16 cellular contexts compared by ENCODE assay signal in the genomic region with DNA sequence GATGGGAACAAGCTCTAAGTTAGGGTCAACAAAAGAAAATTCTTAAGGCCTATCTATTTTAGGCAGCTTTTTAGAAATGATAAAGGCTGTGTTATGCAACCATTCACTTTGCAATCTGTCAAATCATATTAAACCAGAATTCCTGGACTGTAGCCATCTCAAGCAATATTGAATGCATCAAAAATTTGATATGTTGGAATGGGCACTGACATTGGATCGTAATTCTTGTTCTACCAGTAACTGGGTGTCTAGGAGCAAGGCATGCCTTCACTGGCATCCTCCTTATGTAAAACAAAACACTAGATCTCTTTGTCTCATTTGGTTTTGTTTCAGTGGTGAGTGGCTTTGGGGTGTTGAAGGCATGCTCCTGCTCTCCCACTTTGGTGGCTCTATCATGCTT.
A peak's percentile ranks its signal among the peaks of the same experiment; 100 is the strongest.
DNase-seq lines count a peak whose midpoint lies in the region; ATAC-seq, FAIRE-seq and TF ChIP-seq lines count a peak whose summit lies in the region.
"Had no signal": no experiment of that assay in that cellular context is flagged by ENCODE, and none has a peak within 500 bp of the region (broad histone marks: within the 10 kb centered on the region; RNA-seq: fewer than 3 reads in every experiment).

No MANE protein-coding gene starts in this region.

- ATAC-seq in activated naive CD8-positive, alpha-beta T cell treated with anti-CD3 and anti-CD28 coated beads, Interleukin-2, amount 10 ng/mL, durations not matched to agents 7 days and 5 days (ENCODE audit: low read depth), result no peak
- ATAC-seq in activated naive CD8-positive, alpha-beta T cell treated with anti-CD3 and anti-CD28 coated beads, Interleukin-2, amount 50 U/mL, for 24 hours, result no peak
- ATAC-seq in activated B cell treated with CpG ODN at 0.5 μM for 24 hours (ENCODE audit: low read depth), result no peak
- ATAC-seq: left ventricle myocardium superior; naive thymus-derived CD4-positive, alpha-beta T cell had no signal

- intact Hi-C loops in activated B cell treated with CpG ODN at 0.5 μM for 24 hours (cut with micrococcal nuclease), result loop anchor here (2.0 kb wide), 2 partner anchors 65 to 137 kb away; no protein-coding TSS in a partner anchor

- CTCF ChIA-PET in activated B cell treated with CpG ODN at 0.5 μM for 24 hours (lab: Charles Lee), result interaction anchor here (0.9 to 1.9 kb wide), 3 partner anchors 49 to 1181 kb away, joined by 3 to 9 read pairs (median 3); no protein-coding TSS in a partner anchor

- no peak for TF ChIP-seq CTCF in activated B cell treated with CpG ODN at 0.5 μM for 24 hours (IDR thresholded peaks at IDR 0.05)
- no peak for TF ChIP-seq CTCF in mesothelial cell of epicardium (IDR thresholded peaks at IDR 0.05; ENCODE audit: unreplicated experiment)
- no peak for TF ChIP-seq CTCF in GM10266 (IDR thresholded peaks at IDR 0.05; ENCODE audit: control insufficient read depth, insufficient read depth, low read depth, missing control alignments)

- H3K36me3 Mint-ChIP-seq in activated naive CD8-positive, alpha-beta T cell treated with anti-CD3 and anti-CD28 coated beads, Interleukin-2, amount 10 ng/mL, durations not matched to agents 7 days and 5 days, result peaks cover 22% of the 10 kb centered on the region
- peaks cover 19% of the 10 kb centered on the region for H3K36me3 Mint-ChIP-seq in activated naive CD8-positive, alpha-beta T cell treated with anti-CD3 and anti-CD28 coated beads, Interleukin-2, amount 50 U/mL, for 24 hours (ENCODE audit: low read depth)
- peaks cover 12% of the 10 kb centered on the region for H3K36me3 Mint-ChIP-seq in activated B cell treated with CpG ODN at 0.5 μM for 24 hours (ENCODE audit: low read depth)
- peaks cover 14% of the 10 kb centered on the region for H3K36me3 Mint-ChIP-seq in mesothelial cell of epicardium

- no peaks in the 10 kb centered on the region for H3K9me3 Mint-ChIP-seq in activated naive CD8-positive, alpha-beta T cell treated with anti-CD3 and anti-CD28 coated beads, Interleukin-2, amount 10 ng/mL, durations not matched to agents 7 days and 5 days
- no peaks in the 10 kb centered on the region for H3K9me3 Mint-ChIP-seq in activated naive CD8-positive, alpha-beta T cell treated with anti-CD3 and anti-CD28 coated beads, Interleukin-2, amount 50 U/mL, for 24 hours
- H3K9me3 Mint-ChIP-seq in activated B cell treated with CpG ODN at 0.5 μM for 24 hours (no peaks in the 10 kb centered on the region), mesothelial cell of epicardium (peaks cover 15% of the 10 kb centered on the region)
- H3K9me3 Mint-ChIP-seq: naive thymus-derived CD4-positive, alpha-beta T cell had no signal

- H3K4me3 Mint-ChIP-seq in activated naive CD8-positive, alpha-beta T cell treated with anti-CD3 and anti-CD28 coated beads, Interleukin-2, amount 10 ng/mL, durations not matched to agents 7 days and 5 days, result no peak overlapping the region
- H3K4me3 Mint-ChIP-seq in activated naive CD8-positive, alpha-beta T cell treated with anti-CD3 and anti-CD28 coated beads, Interleukin-2, amount 50 U/mL, for 24 hours, result no peak overlapping the region
- no peak overlapping the region for H3K4me3 Mint-ChIP-seq in activated B cell treated with CpG ODN at 0.5 μM for 24 hours
- H3K4me3 Mint-ChIP-seq in mesothelial cell of epicardium, result no peak overlapping the region

- H3K27me3 Mint-ChIP-seq in activated naive CD8-positive, alpha-beta T cell treated with anti-CD3 and anti-CD28 coated beads, Interleukin-2, amount 10 ng/mL, durations not matched to agents 7 days and 5 days, result no peaks in the 10 kb centered on the region
- no peaks in the 10 kb centered on the region for H3K27me3 Mint-ChIP-seq in activated naive CD8-positive, alpha-beta T cell treated with anti-CD3 and anti-CD28 coated beads, Interleukin-2, amount 50 U/mL, for 24 hours
- H3K27me3 Mint-ChIP-seq in activated B cell treated with CpG ODN at 0.5 μM for 24 hours (no peaks in the 10 kb centered on the region), mesothelial cell of epicardium (ENCODE audit: low read depth) (no peaks in the 10 kb centered on the region)
- H3K27me3 Mint-ChIP-seq: naive thymus-derived CD4-positive, alpha-beta T cell had no signal

- TF ChIP-seq POLR2A in GM12892 (IDR thresholded peaks at IDR 0.05; ENCODE audit: low read depth, low read length), result no peak

- H3K4me1 Mint-ChIP-seq in activated naive CD8-positive, alpha-beta T cell treated with anti-CD3 and anti-CD28 coated beads, Interleukin-2, amount 10 ng/mL, durations not matched to agents 7 days and 5 days, result peaks cover 56% of the 10 kb centered on the region
- H3K4me1 Mint-ChIP-seq in activated naive CD8-positive, alpha-beta T cell treated with anti-CD3 and anti-CD28 coated beads, Interleukin-2, amount 50 U/mL, for 24 hours, result peaks cover 69% of the 10 kb centered on the region
- H3K4me1 Mint-ChIP-seq in activated B cell treated with CpG ODN at 0.5 μM for 24 hours, result peaks cover 58% of the 10 kb centered on the region
- peaks cover 42% of the 10 kb centered on the region for H3K4me1 Mint-ChIP-seq in mesothelial cell of epicardium

- FAIRE-seq in GM12892 (lab: Jason Lieb, UNC), result no peak
- FAIRE-seq: TTC549 had no signal

- DNase-seq in activated naive CD8-positive, alpha-beta T cell treated with anti-CD3 and anti-CD28 coated beads, Interleukin-2, amount 10 ng/mL, durations not matched to agents 7 days and 5 days, result no peak
- no peak for DNase-seq in activated naive CD8-positive, alpha-beta T cell treated with anti-CD3 and anti-CD28 coated beads, Interleukin-2, amount 50 U/mL, for 24 hours
- DNase-seq in activated B cell treated with CpG ODN at 0.5 μM for 24 hours, result no peak
- DNase-seq in mesothelial cell of epicardium (ENCODE audit: low spot score in 2 of 2, unreplicated experiment in 2 of 2), result no peak
- no peak for DNase-seq in GM10266 (ENCODE audit: extremely low spot score)
- no peak for DNase-seq in activated CD4-positive, CD25-positive, alpha-beta regulatory T cell treated with anti-CD3 and anti-CD28 coated beads, Interleukin-2, amount 50 U/mL, for 72 hours
- DNase-seq in GM12892 (ENCODE audit: insufficient read length), result no peak
- DNase-seq: activated CD8-positive, alpha-beta memory T cell treated with anti-CD3 and anti-CD28 coated beads for 24 hours; activated gamma-delta T cell treated with Interleukin-2 at 50 U/mL for 16 hours; colonic mucosa; left ventricle myocardium superior; MM.1S; naive thymus-derived CD4-positive, alpha-beta T cell; NCI-H1930; NCI-H526 had no signal

- H3K27ac Mint-ChIP-seq in activated naive CD8-positive, alpha-beta T cell treated with anti-CD3 and anti-CD28 coated beads, Interleukin-2, amount 10 ng/mL, durations not matched to agents 7 days and 5 days, result peak overlapping the region; percentile 61
- H3K27ac Mint-ChIP-seq in activated naive CD8-positive, alpha-beta T cell treated with anti-CD3 and anti-CD28 coated beads, Interleukin-2, amount 50 U/mL, for 24 hours, result no peak overlapping the region
- peak overlapping the region; percentile 3 for H3K27ac Mint-ChIP-seq in activated B cell treated with CpG ODN at 0.5 μM for 24 hours
- H3K27ac Mint-ChIP-seq in mesothelial cell of epicardium, result peak overlapping the region; percentile 77

- POLR2A ChIA-PET in activated naive CD8-positive, alpha-beta T cell treated with anti-CD3 and anti-CD28 coated beads, Interleukin-2, amount 10 ng/mL, durations not matched to agents 7 days and 5 days (lab: Charles Lee), result interaction anchor here (0.9 kb wide), 1 partner anchor 65 kb away, joined by 3 read pairs; no protein-coding TSS in a partner anchor
- POLR2A ChIA-PET in activated B cell treated with CpG ODN at 0.5 μM for 24 hours (lab: Charles Lee), result no interaction called here
